1 cellular context compared by ENCODE assay signal in the genomic region with DNA sequence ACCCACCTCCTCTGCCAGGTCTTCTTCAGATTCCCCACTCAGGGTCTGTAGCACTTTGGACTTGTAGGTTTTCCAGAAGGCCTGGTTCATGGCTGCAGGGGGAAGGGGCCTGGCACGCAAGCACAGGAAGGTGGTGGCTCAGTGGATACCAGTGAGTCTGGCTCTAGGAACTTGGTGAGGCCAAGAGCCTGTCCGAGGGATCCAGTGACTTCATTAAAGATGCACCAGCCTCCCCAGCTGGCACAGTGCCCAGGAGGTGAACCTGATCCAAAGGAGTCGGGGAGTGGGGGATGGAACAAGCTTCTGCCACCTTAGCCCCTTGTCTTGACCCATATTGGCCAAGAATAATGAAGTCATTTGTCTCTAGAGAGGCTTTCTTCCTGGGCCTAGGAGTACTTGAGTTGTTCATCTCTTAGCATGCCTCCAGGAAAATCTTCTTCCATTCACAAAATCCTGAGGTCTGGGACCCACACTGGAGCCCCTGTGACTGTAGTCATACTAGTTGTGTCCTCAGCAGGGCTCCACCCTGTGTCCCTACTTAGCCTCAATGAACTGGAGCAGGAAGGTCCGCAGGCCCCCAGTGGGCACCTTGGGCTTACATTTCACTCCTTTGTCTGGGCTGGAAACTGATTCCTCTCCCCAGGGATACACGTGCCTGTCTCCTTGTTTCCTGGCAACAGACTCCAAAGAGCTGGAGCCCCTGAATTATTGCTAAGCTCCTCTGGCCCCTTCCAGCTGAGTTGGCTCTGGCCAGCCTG.
TF ChIP-seq lines count a peak whose summit lies in the region.

A gene (minus strand): TSS at position 554 of the 758 bp plus-strand sequence. CDS start 464 bp downstream, at position 90.

TF ChIP-seq in HCT116, 20 proteins besides CTCF, POLR2A, EP300 and RAD21 (continued from another document):
- TF ChIP-seq, protein P1, sequence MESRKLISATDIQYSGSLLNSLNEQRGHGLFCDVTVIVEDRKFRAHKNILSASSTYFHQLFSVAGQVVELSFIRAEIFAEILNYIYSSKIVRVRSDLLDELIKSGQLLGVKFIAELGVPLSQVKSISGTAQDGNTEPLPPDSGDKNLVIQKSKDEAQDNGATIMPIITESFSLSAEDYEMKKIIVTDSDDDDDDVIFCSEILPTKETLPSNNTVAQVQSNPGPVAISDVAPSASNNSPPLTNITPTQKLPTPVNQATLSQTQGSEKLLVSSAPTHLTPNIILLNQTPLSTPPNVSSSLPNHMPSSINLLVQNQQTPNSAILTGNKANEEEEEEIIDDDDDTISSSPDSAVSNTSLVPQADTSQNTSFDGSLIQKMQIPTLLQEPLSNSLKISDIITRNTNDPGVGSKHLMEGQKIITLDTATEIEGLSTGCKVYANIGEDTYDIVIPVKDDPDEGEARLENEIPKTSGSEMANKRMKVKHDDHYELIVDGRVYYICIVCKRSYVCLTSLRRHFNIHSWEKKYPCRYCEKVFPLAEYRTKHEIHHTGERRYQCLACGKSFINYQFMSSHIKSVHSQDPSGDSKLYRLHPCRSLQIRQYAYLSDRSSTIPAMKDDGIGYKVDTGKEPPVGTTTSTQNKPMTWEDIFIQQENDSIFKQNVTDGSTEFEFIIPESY (IDR thresholded peaks at IDR 0.05; ENCODE audit: extremely low read depth, insufficient replicate concordance, low read length): no peak
- TF ChIP-seq EZH2 (IDR thresholded peaks at IDR 0.05) (no peak), POLR2AphosphoS5 (IDR thresholded peaks at IDR 0.05; ENCODE audit: low read depth, low read length) (no peak), SP1 (IDR thresholded peaks at IDR 0.05; ENCODE audit: low read depth) (no peak)
